23 cellular contexts compared by ENCODE assay signal in genomic region chr6:128005009-128005408, GRCh38.
DNase-seq lines count a peak whose midpoint lies in the region; ATAC-seq and TF ChIP-seq lines count a peak whose summit lies in the region.
"Had no signal": no experiment of that assay in that cellular context is flagged by ENCODE, and none has a peak within 500 bp of the region (broad histone marks: within the 10 kb centered on the region; RNA-seq: fewer than 3 reads in every experiment).

No MANE protein-coding gene starts in this region.

- no peaks in the 10 kb centered on the region for H3K27me3 Mint-ChIP-seq in activated CD8-positive, alpha-beta T cell treated with anti-CD3 and anti-CD28 coated beads for 36 hours
- H3K27me3 Mint-ChIP-seq in activated CD8-positive, alpha-beta T cell treated with anti-CD3 and anti-CD28 coated beads, Interleukin-2, amount 10 ng/mL, durations not matched to agents 7 days and 5 days (ENCODE audit: low read depth) = no peaks in the 10 kb centered on the region
- H3K27me3 Mint-ChIP-seq in stimulated activated naive CD8-positive, alpha-beta T cell treated with anti-CD3 and anti-CD28 coated beads, Interleukin-15, amount 100 ng/mL, for 72 hours = no peaks in the 10 kb centered on the region
- H3K27me3 Mint-ChIP-seq in HFFc6 (ENCODE audit: insufficient read depth) = no peaks in the 10 kb centered on the region
- H3K27me3 Mint-ChIP-seq: IgD-negative memory B cell; naive thymus-derived CD4-positive, alpha-beta T cell; stimulated activated naive CD8-positive, alpha-beta T cell treated with anti-CD3 and anti-CD28 coated beads, Interleukin-15, Interleukin-2, amounts not matched to agents 100 ng/mL and 50 ng/mL, for 24 hours had no signal

- peaks cover 61% of the 10 kb centered on the region for H3K36me3 ChIP-seq in RWPE2 (ENCODE audit: low read depth)
- H3K36me3 ChIP-seq: pancreas, sigmoid colon had no signal

- peaks cover 28% of the 10 kb centered on the region for H3K4me1 Mint-ChIP-seq in activated CD8-positive, alpha-beta T cell treated with anti-CD3 and anti-CD28 coated beads for 36 hours (ENCODE audit: low read depth)
- H3K4me1 Mint-ChIP-seq in activated CD8-positive, alpha-beta T cell treated with anti-CD3 and anti-CD28 coated beads, Interleukin-2, amount 10 ng/mL, durations not matched to agents 7 days and 5 days (ENCODE audit: low read depth) = peaks cover 7% of the 10 kb centered on the region
- H3K4me1 Mint-ChIP-seq in stimulated activated naive CD8-positive, alpha-beta T cell treated with anti-CD3 and anti-CD28 coated beads, Interleukin-15, amount 100 ng/mL, for 72 hours = peaks cover 21% of the 10 kb centered on the region
- H3K4me1 Mint-ChIP-seq in HFFc6 (ENCODE audit: low read depth) = peaks cover 5% of the 10 kb centered on the region; the same call in 1 of the 2 replicates
- H3K4me1 Mint-ChIP-seq: IgD-negative memory B cell had no signal

- H3K36me3 Mint-ChIP-seq in activated CD8-positive, alpha-beta T cell treated with anti-CD3 and anti-CD28 coated beads for 36 hours (ENCODE audit: low read depth) = no peaks in the 10 kb centered on the region
- peaks cover 8% of the 10 kb centered on the region for H3K36me3 Mint-ChIP-seq in activated CD8-positive, alpha-beta T cell treated with anti-CD3 and anti-CD28 coated beads, Interleukin-2, amount 10 ng/mL, durations not matched to agents 7 days and 5 days (ENCODE audit: low read depth)
- H3K36me3 Mint-ChIP-seq in HFFc6 (ENCODE audit: low read depth) = peaks cover 13% of the 10 kb centered on the region; the same call in 1 of the 2 replicates
- H3K36me3 Mint-ChIP-seq: naive thymus-derived CD4-positive, alpha-beta T cell had no signal

- no peak for TF ChIP-seq CTCF in activated CD8-positive, alpha-beta T cell treated with anti-CD3 and anti-CD28 coated beads for 36 hours (IDR thresholded peaks at IDR 0.05)
- TF ChIP-seq CTCF in RWPE2 (IDR thresholded peaks at IDR 0.05; ENCODE audit: poor library complexity, severe bottlenecking) (no peak), fibroblast of mammary gland (conservative IDR thresholded peaks at IDR 0.05; ENCODE audit: control insufficient read depth, insufficient read depth, low read depth, low read length) (no peak), HFFc6 (IDR thresholded peaks at IDR 0.05) (no peak)

- POLR2A ChIA-PET in activated CD8-positive, alpha-beta T cell treated with anti-CD3 and anti-CD28 coated beads for 36 hours (lab: Charles Lee) = no interaction called here
- POLR2A ChIA-PET in activated CD8-positive, alpha-beta T cell treated with anti-CD3 and anti-CD28 coated beads, Interleukin-2, amount 10 ng/mL, durations not matched to agents 7 days and 5 days (lab: Charles Lee) = no interaction called here

- ATAC-seq in activated CD8-positive, alpha-beta T cell treated with anti-CD3 and anti-CD28 coated beads for 36 hours = no peak
- ATAC-seq in activated CD8-positive, alpha-beta T cell treated with anti-CD3 and anti-CD28 coated beads, Interleukin-2, amount 10 ng/mL, durations not matched to agents 7 days and 5 days = no peak
- ATAC-seq in RWPE2 (ENCODE audit: low read depth) = peak; percentile 64; the same call in 2 of the 3 replicates
- no peak for ATAC-seq in stimulated activated naive CD8-positive, alpha-beta T cell treated with anti-CD3 and anti-CD28 coated beads, Interleukin-15, amount 100 ng/mL, for 72 hours
- ATAC-seq: naive thymus-derived CD4-positive, alpha-beta T cell; pancreas had no signal

- in situ Hi-C loops in G401 (cut with HindIII; ENCODE audit: low sequenced_read_pairs) = no loop called here

- no peak overlapping the region for H3K27ac Mint-ChIP-seq in activated CD8-positive, alpha-beta T cell treated with anti-CD3 and anti-CD28 coated beads for 36 hours
- H3K27ac Mint-ChIP-seq in activated CD8-positive, alpha-beta T cell treated with anti-CD3 and anti-CD28 coated beads, Interleukin-2, amount 10 ng/mL, durations not matched to agents 7 days and 5 days = no peak overlapping the region
- H3K27ac Mint-ChIP-seq in stimulated activated naive CD8-positive, alpha-beta T cell treated with anti-CD3 and anti-CD28 coated beads, Interleukin-15, amount 100 ng/mL, for 72 hours = peak overlapping the region; percentile 78 to 81
- no peak overlapping the region for H3K27ac Mint-ChIP-seq in HFFc6
- H3K27ac Mint-ChIP-seq: activated T-helper 1 cell treated with anti-CD3 and anti-CD28 coated beads, Interleukin-12 subunit alpha, Interleukin-12 subunit beta, Interleukin-2, Interleukin-4 antibody, amounts not matched to agents 30 ng/mL and 10 ng/mL and 1 ng/mL, durations not matched to agents 14 hours and 24 hours and 36 hours; IgD-negative memory B cell; naive thymus-derived CD4-positive, alpha-beta T cell; stimulated activated naive CD8-positive, alpha-beta T cell treated with anti-CD3 and anti-CD28 coated beads, Interleukin-15, Interleukin-2, amounts not matched to agents 100 ng/mL and 50 ng/mL, for 24 hours had no signal

- DNase-seq in activated CD8-positive, alpha-beta T cell treated with anti-CD3 and anti-CD28 coated beads for 36 hours = peak; percentile 35
- no peak for DNase-seq in activated CD8-positive, alpha-beta T cell treated with anti-CD3 and anti-CD28 coated beads, Interleukin-2, amount 10 ng/mL, durations not matched to agents 7 days and 5 days
- DNase-seq in RWPE2 (ENCODE audit: low spot score) (no peak), fibroblast of mammary gland (ENCODE audit: low read depth) (peak; percentile 28), HFFc6 (no peak), cardiac septum (ENCODE audit: low spot score) (no peak), G401 (ENCODE audit: low spot score) (no peak)
- DNase-seq in stimulated activated naive CD8-positive, alpha-beta T cell treated with anti-CD3 and anti-CD28 coated beads, Interleukin-15, amount 100 ng/mL, for 72 hours = peak in 1 of 2 donors; percentile 21
- DNase-seq: activated CD4-positive, CD25-positive, alpha-beta regulatory T cell treated with anti-CD3 and anti-CD28 coated beads, Interleukin-2, amount 50 U/mL, for 72 hours; cerebellar nuclear complex; effector memory CD4-positive, alpha-beta T cell; GF-D8; mesenchymal stem cell; naive thymus-derived CD4-positive, alpha-beta T cell; NCI-H1930; pancreas; sigmoid colon; T1000; trophoblast cell had no signal

- no peaks in the 10 kb centered on the region for H3K9me3 Mint-ChIP-seq in activated CD8-positive, alpha-beta T cell treated with anti-CD3 and anti-CD28 coated beads for 36 hours
- H3K9me3 Mint-ChIP-seq in activated CD8-positive, alpha-beta T cell treated with anti-CD3 and anti-CD28 coated beads, Interleukin-2, amount 10 ng/mL, durations not matched to agents 7 days and 5 days (ENCODE audit: insufficient read depth) = no peaks in the 10 kb centered on the region
- no peaks in the 10 kb centered on the region for H3K9me3 Mint-ChIP-seq in stimulated activated naive CD8-positive, alpha-beta T cell treated with anti-CD3 and anti-CD28 coated beads, Interleukin-15, amount 100 ng/mL, for 72 hours
- no peaks in the 10 kb centered on the region for H3K9me3 Mint-ChIP-seq in HFFc6
- H3K9me3 Mint-ChIP-seq: activated T-helper 1 cell treated with anti-CD3 and anti-CD28 coated beads, Interleukin-12 subunit alpha, Interleukin-12 subunit beta, Interleukin-2, Interleukin-4 antibody, amounts not matched to agents 30 ng/mL and 10 ng/mL and 1 ng/mL, durations not matched to agents 14 hours and 24 hours and 36 hours; IgD-negative memory B cell; naive thymus-derived CD4-positive, alpha-beta T cell; stimulated activated naive CD8-positive, alpha-beta T cell treated with anti-CD3 and anti-CD28 coated beads, Interleukin-15, Interleukin-2, amounts not matched to agents 100 ng/mL and 50 ng/mL, for 24 hours had no signal

- no peaks in the 10 kb centered on the region for H3K27me3 ChIP-seq in RWPE2 (ENCODE audit: insufficient read depth, poor library complexity, severe bottlenecking)
- H3K27me3 ChIP-seq: hepatocyte, pancreas, sigmoid colon had no signal

- no peak overlapping the region for H3K4me3 Mint-ChIP-seq in activated CD8-positive, alpha-beta T cell treated with anti-CD3 and anti-CD28 coated beads for 36 hours
- H3K4me3 Mint-ChIP-seq in activated CD8-positive, alpha-beta T cell treated with anti-CD3 and anti-CD28 coated beads, Interleukin-2, amount 10 ng/mL, durations not matched to agents 7 days and 5 days = no peak overlapping the region
- H3K4me3 Mint-ChIP-seq in stimulated activated naive CD8-positive, alpha-beta T cell treated with anti-CD3 and anti-CD28 coated beads, Interleukin-15, amount 100 ng/mL, for 72 hours = no peak overlapping the region
- H3K4me3 Mint-ChIP-seq in HFFc6 = no peak overlapping the region
- H3K4me3 Mint-ChIP-seq: activated T-helper 1 cell treated with anti-CD3 and anti-CD28 coated beads, Interleukin-12 subunit alpha, Interleukin-12 subunit beta, Interleukin-2, Interleukin-4 antibody, amounts not matched to agents 30 ng/mL and 10 ng/mL and 1 ng/mL, durations not matched to agents 14 hours and 24 hours and 36 hours; IgD-negative memory B cell; naive thymus-derived CD4-positive, alpha-beta T cell; stimulated activated naive CD8-positive, alpha-beta T cell treated with anti-CD3 and anti-CD28 coated beads, Interleukin-15, Interleukin-2, amounts not matched to agents 100 ng/mL and 50 ng/mL, for 24 hours had no signal

- no peak overlapping the region for H3K27ac ChIP-seq in RWPE2 (ENCODE audit: poor library complexity, severe bottlenecking)
- H3K27ac ChIP-seq: hepatocyte, pancreas, sigmoid colon had no signal

- CTCF ChIA-PET in activated CD8-positive, alpha-beta T cell treated with anti-CD3 and anti-CD28 coated beads for 36 hours (lab: Charles Lee) = no interaction called here
- CTCF ChIA-PET in activated CD8-positive, alpha-beta T cell treated with anti-CD3 and anti-CD28 coated beads, Interleukin-2, amount 10 ng/mL, durations not matched to agents 7 days and 5 days (lab: Charles Lee) = interaction anchor here (1.5 kb wide), 1 partner anchor 11 kb away, joined by 6 read pairs; no protein-coding TSS in a partner anchor

- no peaks in the 10 kb centered on the region for H3K4me1 ChIP-seq in RWPE2 (ENCODE audit: insufficient read depth, poor library complexity, severe bottlenecking)

- intact Hi-C loops in activated CD8-positive, alpha-beta T cell treated with anti-CD3 and anti-CD28 coated beads for 36 hours (cut with micrococcal nuclease) = no loop called here
- intact Hi-C loops in cardiac septum (cut with DNase I) = no loop called here

- H3K4me3 ChIP-seq in RWPE2 (ENCODE audit: severe bottlenecking) (no peak overlapping the region), fibroblast of mammary gland (ENCODE audit: control insufficient read depth, low read depth, low read length) (no peak overlapping the region)
- H3K4me3 ChIP-seq: hepatocyte, pancreas, sigmoid colon had no signal

- no peaks in the 10 kb centered on the region for H3K9me3 ChIP-seq in RWPE2 (ENCODE audit: severe bottlenecking)
- H3K9me3 ChIP-seq: pancreas, sigmoid colon had no signal

Comparison
In these comparisons a context has a peak if more than half of its experiments do, and no peak if none do; other contexts are left out.
1. DNase-seq: peak in activated CD8-positive, alpha-beta T cell treated with anti-CD3 and anti-CD28 coated beads for 36 hours (single experiment) and fibroblast of mammary gland (single experiment); none in activated CD8-positive, alpha-beta T cell treated with anti-CD3 and anti-CD28 coated beads, Interleukin-2, amount 10 ng/mL, durations not matched to agents 7 days and 5 days (single experiment), RWPE2 (single experiment), HFFc6 (single experiment), cardiac septum (single experiment) and G401 (single experiment).
2. H3K27ac Mint-ChIP-seq: peak in stimulated activated naive CD8-positive, alpha-beta T cell treated with anti-CD3 and anti-CD28 coated beads, Interleukin-15, amount 100 ng/mL, for 72 hours (2 of 2); none in activated CD8-positive, alpha-beta T cell treated with anti-CD3 and anti-CD28 coated beads for 36 hours (single experiment), activated CD8-positive, alpha-beta T cell treated with anti-CD3 and anti-CD28 coated beads, Interleukin-2, amount 10 ng/mL, durations not matched to agents 7 days and 5 days (single experiment) and HFFc6 (single experiment).